11 cellular contexts compared by ENCODE assay signal in the genomic region with DNA sequence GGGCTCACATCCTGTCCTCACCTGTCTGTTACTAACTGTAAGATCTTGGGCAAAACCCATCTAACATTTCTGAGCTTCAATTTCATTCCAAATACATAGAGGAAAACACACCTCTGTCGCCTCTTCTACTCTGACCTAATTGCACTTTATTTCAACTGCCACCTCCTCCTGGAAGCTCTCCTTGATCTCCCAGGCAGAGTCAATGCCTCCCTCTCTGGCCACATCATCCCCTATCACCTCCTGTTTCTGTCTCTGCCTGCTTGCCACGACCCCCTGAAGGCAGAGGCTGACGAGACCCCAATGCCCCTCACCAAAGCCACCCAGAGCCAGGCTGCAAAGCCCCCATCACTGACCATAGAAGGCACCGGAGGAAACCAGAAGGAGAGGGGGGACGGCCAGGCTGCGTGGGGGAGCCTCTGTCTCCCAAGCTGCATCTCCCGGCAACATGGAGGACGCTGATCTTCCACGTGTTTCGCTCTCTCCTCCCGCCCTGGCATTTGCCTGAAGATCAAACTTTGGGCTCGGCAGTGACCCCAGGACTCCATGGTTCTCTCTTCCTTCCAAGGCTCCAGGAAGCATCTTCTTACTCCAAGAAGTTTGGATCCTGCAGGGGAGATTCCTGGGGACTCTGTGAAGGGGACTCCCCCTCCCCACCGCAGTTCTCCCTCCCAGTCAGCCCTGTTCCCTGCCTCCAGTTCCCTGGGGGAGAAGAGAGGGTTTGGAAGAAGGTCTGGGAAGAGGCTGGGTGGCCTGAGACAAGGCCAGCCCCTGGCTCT.
"Had no signal": no experiment of that assay in that cellular context is flagged by ENCODE, and none has a peak within 500 bp of the region (broad histone marks: within the 10 kb centered on the region; RNA-seq: fewer than 3 reads in every experiment).

No MANE protein-coding gene starts in this region.

- ATAC-seq: foreskin keratinocyte; right cardiac atrium; stimulated activated memory B cell treated with anti-CD40 and anti-IgM and Interleukin-4, amounts not matched to agents 10 μg/mL and 1 μg/mL and 100 μg/mL, for 72 hours had no signal

- H3K4me3 ChIP-seq: dorsolateral prefrontal cortex, smooth muscle cell, tibial artery had no signal

- H3K27ac Mint-ChIP-seq: activated naive CD8-positive, alpha-beta T cell treated with anti-CD3 and anti-CD28 coated beads, Interleukin-2, amount 10 ng/mL, durations not matched to agents 7 days and 5 days; stimulated activated memory B cell treated with anti-CD40 and anti-IgM and Interleukin-4, amounts not matched to agents 10 μg/mL and 1 μg/mL and 100 μg/mL, for 72 hours had no signal

- H3K36me3 Mint-ChIP-seq: activated naive CD8-positive, alpha-beta T cell treated with anti-CD3 and anti-CD28 coated beads, Interleukin-2, amount 10 ng/mL, durations not matched to agents 7 days and 5 days; stimulated activated memory B cell treated with anti-CD40 and anti-IgM and Interleukin-4, amounts not matched to agents 10 μg/mL and 1 μg/mL and 100 μg/mL, for 72 hours had no signal

- H3K4me2 ChIP-seq: smooth muscle cell had no signal

- H3K9me3 ChIP-seq: tibial artery had no signal

- H3K9me3 Mint-ChIP-seq: activated naive CD8-positive, alpha-beta T cell treated with anti-CD3 and anti-CD28 coated beads, Interleukin-2, amount 10 ng/mL, durations not matched to agents 7 days and 5 days had no signal

- H3K4me1 Mint-ChIP-seq: stimulated activated memory B cell treated with anti-CD40 and anti-IgM and Interleukin-4, amounts not matched to agents 10 μg/mL and 1 μg/mL and 100 μg/mL, for 72 hours had no signal

- H3K27me3 ChIP-seq: foreskin keratinocyte had no signal

- H3K27ac ChIP-seq: dorsolateral prefrontal cortex, foreskin keratinocyte, tibial artery had no signal

- H3K36me3 ChIP-seq: tibial artery had no signal

- DNase-seq: activated CD4-positive, alpha-beta T cell treated with anti-CD3 and anti-CD28 coated beads for 48 hours; activated gamma-delta T cell treated with Interleukin-2 at 50 U/mL for 16 hours; activated naive CD8-positive, alpha-beta T cell treated with anti-CD3 and anti-CD28 coated beads, Interleukin-2, amount 10 ng/mL, durations not matched to agents 7 days and 5 days; anterior cingulate cortex; dorsolateral prefrontal cortex; posterior cingulate gyrus; right cardiac atrium; tibial artery had no signal

- H3K4me3 Mint-ChIP-seq: activated naive CD8-positive, alpha-beta T cell treated with anti-CD3 and anti-CD28 coated beads, Interleukin-2, amount 10 ng/mL, durations not matched to agents 7 days and 5 days; stimulated activated memory B cell treated with anti-CD40 and anti-IgM and Interleukin-4, amounts not matched to agents 10 μg/mL and 1 μg/mL and 100 μg/mL, for 72 hours had no signal

- H3K4me1 ChIP-seq: foreskin keratinocyte, tibial artery had no signal

- H3K27me3 Mint-ChIP-seq: activated naive CD8-positive, alpha-beta T cell treated with anti-CD3 and anti-CD28 coated beads, Interleukin-2, amount 10 ng/mL, durations not matched to agents 7 days and 5 days had no signal
